ENCODE assay signal across 13 cellular contexts in the genomic region with DNA sequence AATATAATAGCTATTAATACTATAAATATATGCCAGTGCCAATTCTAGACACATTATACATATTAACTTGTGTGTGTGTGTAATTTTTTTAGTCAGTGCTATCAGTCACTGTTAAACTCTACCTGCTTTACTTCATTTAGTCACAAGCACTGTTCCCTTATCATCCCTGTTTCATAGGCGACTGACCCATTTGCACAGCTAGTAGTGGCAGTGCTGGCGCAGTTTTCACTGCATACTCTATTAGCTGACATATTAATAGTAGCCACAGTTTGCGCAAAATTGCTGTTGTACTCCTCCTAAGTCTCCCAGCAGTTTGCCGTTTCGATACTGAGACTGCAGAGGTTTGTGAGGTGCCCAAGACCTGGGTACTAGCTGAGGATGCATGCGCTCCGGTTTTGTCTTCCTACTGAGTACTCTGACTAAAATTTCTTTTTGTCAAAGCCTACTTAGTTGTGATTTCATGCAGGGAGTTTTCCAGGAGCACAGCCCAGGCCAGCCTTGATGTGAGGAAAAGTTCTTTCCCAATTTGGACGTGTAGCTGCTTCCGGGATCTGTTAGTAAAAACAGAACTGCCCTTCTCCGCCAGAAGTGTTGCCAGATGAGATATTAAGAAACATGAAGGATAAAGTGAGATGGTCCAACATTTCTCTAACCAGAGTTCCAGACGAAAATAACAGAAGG. TPM values are rescaled to one million over a fixed set of nuclear protein-coding genes. Genes with fewer than 3 reads are reported as not detected.
DNase-seq lines count a peak whose midpoint lies in the region; ATAC-seq and TF ChIP-seq lines count a peak whose summit lies in the region.
"Had no signal": no experiment of that assay in that cellular context is flagged by ENCODE, and none has a peak within 500 bp of the region (broad histone marks: within the 10 kb centered on the region; RNA-seq: fewer than 3 reads in every experiment).

No MANE protein-coding gene starts in this region.

- TF ChIP-seq CTCF in fibroblast of mammary gland (conservative IDR thresholded peaks at IDR 0.05; ENCODE audit: control insufficient read depth, insufficient read depth, low read depth, low read length) (no peak), mesothelial cell of epicardium (IDR thresholded peaks at IDR 0.05; ENCODE audit: unreplicated experiment) (no peak), Calu3 (IDR thresholded peaks at IDR 0.05; ENCODE audit: unreplicated experiment) (no peak)

- peaks cover 17% of the 10 kb centered on the region for H3K4me1 ChIP-seq in stomach smooth muscle (ENCODE audit: control insufficient read depth, insufficient read depth, low read length)

- H3K4me1 Mint-ChIP-seq in mesothelial cell of epicardium: peaks cover 34% of the 10 kb centered on the region
- H3K4me1 Mint-ChIP-seq in Calu3 (ENCODE audit: low read depth, unreplicated experiment): peaks cover 34% of the 10 kb centered on the region

- H3K27ac Mint-ChIP-seq in mesothelial cell of epicardium: peak overlapping the region; percentile 86
- no peak overlapping the region for H3K27ac Mint-ChIP-seq in Calu3 (ENCODE audit: unreplicated experiment)

- DNase-seq in GM04504 (ENCODE audit: low read depth) (peak; percentile 38), fibroblast of mammary gland (ENCODE audit: low read depth) (peak; percentile 64), mesothelial cell of epicardium (ENCODE audit: low spot score in 2 of 2, unreplicated experiment in 2 of 2) (no peak), Calu3 (no peak), COLO668 (lab: John Stamatoyannopoulos, UW; ENCODE audit: unreplicated experiment) (no peak)
- DNase-seq: activated T-cell treated with anti-CD3 and anti-CD28 coated beads for 4 hours, NCI-H1417 treated with DMSO at 0.1 percent for 48 hours had no signal

- H3K36me3 Mint-ChIP-seq in mesothelial cell of epicardium (peaks cover 9% of the 10 kb centered on the region), Calu3 (ENCODE audit: insufficient read depth, unreplicated experiment) (peaks cover 16% of the 10 kb centered on the region)
- H3K36me3 Mint-ChIP-seq: IgD-negative memory B cell had no signal

- H3K27me3 Mint-ChIP-seq in mesothelial cell of epicardium (ENCODE audit: low read depth) (no peaks in the 10 kb centered on the region), Calu3 (ENCODE audit: unreplicated experiment) (no peaks in the 10 kb centered on the region)
- H3K27me3 Mint-ChIP-seq: IgD-negative memory B cell had no signal

- no peak for ATAC-seq in HG03521 (IDR thresholded peaks at IDR 0.05; ENCODE audit: unreplicated experiment)
- no peak for ATAC-seq in GM21825 (IDR thresholded peaks at IDR 0.05; ENCODE audit: unreplicated experiment)

- no peaks in the 10 kb centered on the region for H3K27me3 ChIP-seq in stomach smooth muscle (ENCODE audit: control insufficient read depth in 1 of 2, insufficient read depth in 2 of 2, low read length in 2 of 2)
- H3K27me3 ChIP-seq: BLaER1 treated with 17β-estradiol and CSF1 and Interleukin-3, amounts not matched to agents 10 nM and 100 nM had no signal

- BruUV-seq in Calu3 (replicated peaks; lab: Mats Ljungman, UMichigan): no TSS peak

- no peaks in the 10 kb centered on the region for H3K9me3 Mint-ChIP-seq in mesothelial cell of epicardium
- H3K9me3 Mint-ChIP-seq in Calu3 (ENCODE audit: low read depth, unreplicated experiment): no peaks in the 10 kb centered on the region
- H3K9me3 Mint-ChIP-seq: IgD-negative memory B cell had no signal

- H3K36me3 ChIP-seq in stomach smooth muscle (ENCODE audit: control insufficient read depth in 2 of 2, insufficient read depth in 2 of 2, low read length in 2 of 2): peaks cover 5% of the 10 kb centered on the region in 2 donors

- H3K4me3 Mint-ChIP-seq in mesothelial cell of epicardium (no peak overlapping the region), Calu3 (ENCODE audit: low read depth, unreplicated experiment) (no peak overlapping the region)
- H3K4me3 Mint-ChIP-seq: IgD-negative memory B cell had no signal

- intact Hi-C loops in Calu3 (cut with micrococcal nuclease; ENCODE audit: unreplicated experiment): no loop called here

- no peak overlapping the region for H3K4me3 ChIP-seq in fibroblast of mammary gland (ENCODE audit: control insufficient read depth, low read depth, low read length)
- peak overlapping the region; percentile 52 to 65 for H3K4me3 ChIP-seq in stomach smooth muscle (ENCODE audit: low read length in 2 of 2)
- H3K4me3 ChIP-seq: BLaER1 treated with 17β-estradiol and CSF1 and Interleukin-3, amounts not matched to agents 10 nM and 100 nM had no signal

- H3K9me3 ChIP-seq in stomach smooth muscle (ENCODE audit: control insufficient read depth in 2 of 2, low read length in 2 of 2): no peaks in the 10 kb centered on the region
- H3K9me3 ChIP-seq: BLaER1 treated with 17β-estradiol and CSF1 and Interleukin-3, amounts not matched to agents 10 nM and 100 nM had no signal

- H3K9ac ChIP-seq in stomach smooth muscle (ENCODE audit: low read length in 2 of 2): peak overlapping the region; percentile 55 to 99
- H3K9ac ChIP-seq: BLaER1 treated with 17β-estradiol and CSF1 and Interleukin-3, amounts not matched to agents 10 nM and 100 nM had no signal

- CTCF ChIA-PET in Calu3 (lab: Charles Lee): no interaction called here

- peak overlapping the region; percentile 95 for H3K27ac ChIP-seq in stomach smooth muscle (ENCODE audit: low read length)
- H3K27ac ChIP-seq: BLaER1 treated with 17β-estradiol and CSF1 and Interleukin-3, amounts not matched to agents 10 nM and 100 nM; VCaP had no signal

RNA-seq across cellular contexts. Expression of gene BAG2, which starts 5.6 kb away (rescaled TPM):
- total RNA-seq in mesothelial cell of epicardium (4.5 to 5.4 TPM (median 5.0 TPM) in 3 replicates), Calu3 (2022) (9.6 and 12.1 TPM in 2 replicates)

RNA-seq across cellular contexts. Expression of gene RAB23, which starts 44.4 kb away (rescaled TPM):
- total RNA-seq in mesothelial cell of epicardium (15.2 to 16.8 TPM (median 16.1 TPM) in 3 replicates), Calu3 (2022) (10.9 and 11.0 TPM in 2 replicates)

Comparison
In these comparisons a context has a peak if more than half of its experiments do, and no peak if none do; other contexts are left out.
1. DNase-seq: peak in GM04504 (single experiment) and fibroblast of mammary gland (single experiment); none in mesothelial cell of epicardium (0 of 2), Calu3 (single experiment) and COLO668 (single experiment).